In the genomic region with DNA sequence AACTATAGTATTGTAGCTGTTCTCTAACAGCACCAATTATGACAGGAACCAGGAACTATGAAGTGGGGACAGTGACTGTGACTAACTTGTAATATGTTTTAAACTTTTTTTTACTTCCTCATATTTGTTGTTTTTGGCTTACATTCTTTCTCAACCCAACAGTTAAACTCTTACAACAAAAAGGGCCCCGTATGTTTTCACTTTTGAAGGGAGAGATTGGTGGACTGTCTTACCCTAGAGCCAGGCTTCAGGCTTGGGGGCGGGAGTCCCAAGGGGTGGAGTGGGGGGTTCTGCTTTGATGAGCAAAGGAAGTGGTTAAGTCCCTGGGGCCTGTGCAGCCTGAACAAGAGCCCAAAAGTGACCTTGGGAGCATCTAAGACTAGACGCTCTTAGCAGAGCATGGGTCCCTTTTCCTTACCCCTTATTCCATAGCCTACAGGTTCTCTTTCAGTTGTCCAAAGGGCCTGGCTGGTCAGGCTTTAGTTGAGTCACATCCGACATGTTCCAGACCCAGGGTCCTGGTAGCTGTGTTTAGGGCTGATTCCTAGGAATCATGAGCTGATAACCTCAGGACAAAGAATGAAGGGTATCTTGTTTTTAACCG, we compare ENCODE assay signal across 1 cellular context.
TF ChIP-seq lines count a peak whose summit lies in the region.

No MANE protein-coding gene starts in this region.

TF ChIP-seq in GM12878, 131 proteins besides CTCF, POLR2A, EP300 and RAD21 (continued from another document and continues in another):
- no peak for TF ChIP-seq STAT1 (conservative IDR thresholded peaks at IDR 0.05)
- TF ChIP-seq SIN3A (IDR thresholded peaks at IDR 0.05; ENCODE audit: low read depth, low read length), result no peak
- peak; percentile 56; the same call in 1 of the 2 replicates for TF ChIP-seq GABPA (IDR thresholded peaks at IDR 0.05; ENCODE audit: low read depth)
- peak; percentile 87 for TF ChIP-seq CBFB (IDR thresholded peaks at IDR 0.05; ENCODE audit: low read depth)
- TF ChIP-seq FOXK2 (IDR thresholded peaks at IDR 0.05), result no peak
- TF ChIP-seq, protein P1, sequence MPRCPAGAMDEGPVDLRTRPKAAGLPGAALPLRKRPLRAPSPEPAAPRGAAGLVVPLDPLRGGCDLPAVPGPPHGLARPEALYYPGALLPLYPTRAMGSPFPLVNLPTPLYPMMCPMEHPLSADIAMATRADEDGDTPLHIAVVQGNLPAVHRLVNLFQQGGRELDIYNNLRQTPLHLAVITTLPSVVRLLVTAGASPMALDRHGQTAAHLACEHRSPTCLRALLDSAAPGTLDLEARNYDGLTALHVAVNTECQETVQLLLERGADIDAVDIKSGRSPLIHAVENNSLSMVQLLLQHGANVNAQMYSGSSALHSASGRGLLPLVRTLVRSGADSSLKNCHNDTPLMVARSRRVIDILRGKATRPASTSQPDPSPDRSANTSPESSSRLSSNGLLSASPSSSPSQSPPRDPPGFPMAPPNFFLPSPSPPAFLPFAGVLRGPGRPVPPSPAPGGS (IDR thresholded peaks at IDR 0.05; ENCODE audit: borderline replicate concordance, insufficient read depth, low read depth, low read length, poor library complexity, severe bottlenecking), result peak; percentile 57
- TF ChIP-seq, protein P2, sequence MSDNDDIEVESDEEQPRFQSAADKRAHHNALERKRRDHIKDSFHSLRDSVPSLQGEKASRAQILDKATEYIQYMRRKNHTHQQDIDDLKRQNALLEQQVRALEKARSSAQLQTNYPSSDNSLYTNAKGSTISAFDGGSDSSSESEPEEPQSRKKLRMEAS (IDR thresholded peaks at IDR 0.05; ENCODE audit: low read depth, low read length), result no peak
- TF ChIP-seq NFXL1 (IDR thresholded peaks at IDR 0.05; ENCODE audit: borderline replicate concordance), result no peak
- no peak for TF ChIP-seq SIX5 (IDR thresholded peaks at IDR 0.05; ENCODE audit: low read depth, low read length, severe bottlenecking)
- TF ChIP-seq SREBF2 (IDR thresholded peaks at IDR 0.05; ENCODE audit: low read length), result no peak
- TF ChIP-seq, protein P3, sequence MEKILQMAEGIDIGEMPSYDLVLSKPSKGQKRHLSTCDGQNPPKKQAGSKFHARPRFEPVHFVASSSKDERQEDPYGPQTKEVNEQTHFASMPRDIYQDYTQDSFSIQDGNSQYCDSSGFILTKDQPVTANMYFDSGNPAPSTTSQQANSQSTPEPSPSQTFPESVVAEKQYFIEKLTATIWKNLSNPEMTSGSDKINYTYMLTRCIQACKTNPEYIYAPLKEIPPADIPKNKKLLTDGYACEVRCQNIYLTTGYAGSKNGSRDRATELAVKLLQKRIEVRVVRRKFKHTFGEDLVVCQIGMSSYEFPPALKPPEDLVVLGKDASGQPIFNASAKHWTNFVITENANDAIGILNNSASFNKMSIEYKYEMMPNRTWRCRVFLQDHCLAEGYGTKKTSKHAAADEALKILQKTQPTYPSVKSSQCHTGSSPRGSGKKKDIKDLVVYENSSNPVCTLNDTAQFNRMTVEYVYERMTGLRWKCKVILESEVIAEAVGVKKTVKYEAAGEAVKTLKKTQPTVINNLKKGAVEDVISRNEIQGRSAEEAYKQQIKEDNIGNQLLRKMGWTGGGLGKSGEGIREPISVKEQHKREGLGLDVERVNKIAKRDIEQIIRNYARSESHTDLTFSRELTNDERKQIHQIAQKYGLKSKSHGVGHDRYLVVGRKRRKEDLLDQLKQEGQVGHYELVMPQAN (conservative IDR thresholded peaks at IDR 0.05), result no peak
- TF ChIP-seq KLF5 (IDR thresholded peaks at IDR 0.05; ENCODE audit: partially characterized antibody), result no peak
- peak in 1 of 2 experiments; percentile 85; a peak in 2 of 4 replicates for TF ChIP-seq ETV6 (conservative IDR thresholded peaks at IDR 0.05 in 1 of 2, IDR thresholded peaks at IDR 0.05 in 1 of 2; ENCODE audit: borderline replicate concordance in 1 of 2, low read depth in 1 of 2)
- TF ChIP-seq, protein P4, sequence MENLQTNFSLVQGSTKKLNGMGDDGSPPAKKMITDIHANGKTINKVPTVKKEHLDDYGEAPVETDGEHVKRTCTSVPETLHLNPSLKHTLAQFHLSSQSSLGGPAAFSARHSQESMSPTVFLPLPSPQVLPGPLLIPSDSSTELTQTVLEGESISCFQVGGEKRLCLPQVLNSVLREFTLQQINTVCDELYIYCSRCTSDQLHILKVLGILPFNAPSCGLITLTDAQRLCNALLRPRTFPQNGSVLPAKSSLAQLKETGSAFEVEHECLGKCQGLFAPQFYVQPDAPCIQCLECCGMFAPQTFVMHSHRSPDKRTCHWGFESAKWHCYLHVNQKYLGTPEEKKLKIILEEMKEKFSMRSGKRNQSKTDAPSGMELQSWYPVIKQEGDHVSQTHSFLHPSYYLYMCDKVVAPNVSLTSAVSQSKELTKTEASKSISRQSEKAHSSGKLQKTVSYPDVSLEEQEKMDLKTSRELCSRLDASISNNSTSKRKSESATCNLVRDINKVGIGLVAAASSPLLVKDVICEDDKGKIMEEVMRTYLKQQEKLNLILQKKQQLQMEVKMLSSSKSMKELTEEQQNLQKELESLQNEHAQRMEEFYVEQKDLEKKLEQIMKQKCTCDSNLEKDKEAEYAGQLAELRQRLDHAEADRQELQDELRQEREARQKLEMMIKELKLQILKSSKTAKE (IDR thresholded peaks at IDR 0.05; ENCODE audit: low read depth, poor library complexity, severe bottlenecking), result peak; percentile 82
- no peak for TF ChIP-seq NFYA (IDR thresholded peaks at IDR 0.05; ENCODE audit: borderline replicate concordance, low read depth, low read length)
- TF ChIP-seq MYB (IDR thresholded peaks at IDR 0.05; ENCODE audit: borderline replicate concordance, low read depth, low read length), result no peak
- no peak for TF ChIP-seq SRF (IDR thresholded peaks at IDR 0.05; ENCODE audit: low read depth in 2 of 2, low read length in 2 of 2)
- TF ChIP-seq FOS (IDR thresholded peaks at IDR 0.05; ENCODE audit: borderline replicate concordance, extremely low read depth, insufficient read length), result no peak
- TF ChIP-seq SMAD5 (IDR thresholded peaks at IDR 0.05; ENCODE audit: low read depth), result no peak
- TF ChIP-seq, protein P5, sequence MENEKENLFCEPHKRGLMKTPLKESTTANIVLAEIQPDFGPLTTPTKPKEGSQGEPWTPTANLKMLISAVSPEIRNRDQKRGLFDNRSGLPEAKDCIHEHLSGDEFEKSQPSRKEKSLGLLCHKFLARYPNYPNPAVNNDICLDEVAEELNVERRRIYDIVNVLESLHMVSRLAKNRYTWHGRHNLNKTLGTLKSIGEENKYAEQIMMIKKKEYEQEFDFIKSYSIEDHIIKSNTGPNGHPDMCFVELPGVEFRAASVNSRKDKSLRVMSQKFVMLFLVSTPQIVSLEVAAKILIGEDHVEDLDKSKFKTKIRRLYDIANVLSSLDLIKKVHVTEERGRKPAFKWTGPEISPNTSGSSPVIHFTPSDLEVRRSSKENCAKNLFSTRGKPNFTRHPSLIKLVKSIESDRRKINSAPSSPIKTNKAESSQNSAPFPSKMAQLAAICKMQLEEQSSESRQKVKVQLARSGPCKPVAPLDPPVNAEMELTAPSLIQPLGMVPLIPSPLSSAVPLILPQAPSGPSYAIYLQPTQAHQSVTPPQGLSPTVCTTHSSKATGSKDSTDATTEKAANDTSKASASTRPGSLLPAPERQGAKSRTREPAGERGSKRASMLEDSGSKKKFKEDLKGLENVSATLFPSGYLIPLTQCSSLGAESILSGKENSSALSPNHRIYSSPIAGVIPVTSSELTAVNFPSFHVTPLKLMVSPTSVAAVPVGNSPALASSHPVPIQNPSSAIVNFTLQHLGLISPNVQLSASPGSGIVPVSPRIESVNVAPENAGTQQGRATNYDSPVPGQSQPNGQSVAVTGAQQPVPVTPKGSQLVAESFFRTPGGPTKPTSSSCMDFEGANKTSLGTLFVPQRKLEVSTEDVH (IDR thresholded peaks at IDR 0.05; ENCODE audit: low read depth, partially characterized antibody), result peak; percentile 18
- no peak for TF ChIP-seq HDAC2 (IDR thresholded peaks at IDR 0.05)
- peak; percentile 82 for TF ChIP-seq TCF12 (IDR thresholded peaks at IDR 0.05; ENCODE audit: low read depth, low read length)
- TF ChIP-seq PAX5 (IDR thresholded peaks at IDR 0.05; ENCODE audit: borderline replicate concordance, low read depth, low read length), result peak; percentile 99
- peak; percentile 80 to 90; a peak in 3 of 4 replicates for TF ChIP-seq IKZF2 (IDR thresholded peaks at IDR 0.05)
- no peak for TF ChIP-seq RELA (IDR thresholded peaks at IDR 0.05; ENCODE audit: borderline replicate concordance, partially characterized antibody)
- TF ChIP-seq BACH1 (IDR thresholded peaks at IDR 0.05; ENCODE audit: borderline replicate concordance), result no peak
- peak; percentile 48; the same call in 1 of the 2 replicates for TF ChIP-seq PML (IDR thresholded peaks at IDR 0.05; ENCODE audit: low read length)
- TF ChIP-seq WRNIP1 (IDR thresholded peaks at IDR 0.05; ENCODE audit: borderline replicate concordance, low read depth, low read length), result no peak
- TF ChIP-seq CREM (IDR thresholded peaks at IDR 0.05; ENCODE audit: low read depth), result peak; percentile 44; the same call in 1 of the 2 replicates
- TF ChIP-seq, protein P6, sequence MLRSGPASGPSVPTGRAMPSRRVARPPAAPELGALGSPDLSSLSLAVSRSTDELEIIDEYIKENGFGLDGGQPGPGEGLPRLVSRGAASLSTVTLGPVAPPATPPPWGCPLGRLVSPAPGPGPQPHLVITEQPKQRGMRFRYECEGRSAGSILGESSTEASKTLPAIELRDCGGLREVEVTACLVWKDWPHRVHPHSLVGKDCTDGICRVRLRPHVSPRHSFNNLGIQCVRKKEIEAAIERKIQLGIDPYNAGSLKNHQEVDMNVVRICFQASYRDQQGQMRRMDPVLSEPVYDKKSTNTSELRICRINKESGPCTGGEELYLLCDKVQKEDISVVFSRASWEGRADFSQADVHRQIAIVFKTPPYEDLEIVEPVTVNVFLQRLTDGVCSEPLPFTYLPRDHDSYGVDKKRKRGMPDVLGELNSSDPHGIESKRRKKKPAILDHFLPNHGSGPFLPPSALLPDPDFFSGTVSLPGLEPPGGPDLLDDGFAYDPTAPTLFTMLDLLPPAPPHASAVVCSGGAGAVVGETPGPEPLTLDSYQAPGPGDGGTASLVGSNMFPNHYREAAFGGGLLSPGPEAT (IDR thresholded peaks at IDR 0.05; ENCODE audit: low read depth), result peak; percentile 81; the same call in 1 of the 2 replicates
- TF ChIP-seq, protein P7, sequence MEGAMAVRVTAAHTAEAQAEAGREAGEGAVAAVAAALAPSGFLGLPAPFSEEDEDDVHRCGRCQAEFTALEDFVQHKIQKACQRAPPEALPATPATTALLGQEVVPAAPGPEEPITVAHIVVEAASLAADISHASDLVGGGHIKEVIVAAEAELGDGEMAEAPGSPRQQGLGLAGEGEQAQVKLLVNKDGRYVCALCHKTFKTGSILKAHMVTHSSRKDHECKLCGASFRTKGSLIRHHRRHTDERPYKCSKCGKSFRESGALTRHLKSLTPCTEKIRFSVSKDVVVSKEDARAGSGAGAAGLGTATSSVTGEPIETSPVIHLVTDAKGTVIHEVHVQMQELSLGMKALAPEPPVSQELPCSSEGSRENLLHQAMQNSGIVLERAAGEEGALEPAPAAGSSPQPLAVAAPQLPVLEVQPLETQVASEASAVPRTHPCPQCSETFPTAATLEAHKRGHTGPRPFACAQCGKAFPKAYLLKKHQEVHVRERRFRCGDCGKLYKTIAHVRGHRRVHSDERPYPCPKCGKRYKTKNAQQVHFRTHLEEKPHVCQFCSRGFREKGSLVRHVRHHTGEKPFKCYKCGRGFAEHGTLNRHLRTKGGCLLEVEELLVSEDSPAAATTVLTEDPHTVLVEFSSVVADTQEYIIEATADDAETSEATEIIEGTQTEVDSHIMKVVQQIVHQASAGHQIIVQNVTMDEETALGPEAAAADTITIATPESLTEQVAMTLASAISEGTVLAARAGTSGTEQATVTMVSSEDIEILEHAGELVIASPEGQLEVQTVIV (IDR thresholded peaks at IDR 0.05; ENCODE audit: borderline replicate concordance, partially characterized antibody), result no peak
- no peak for TF ChIP-seq MXI1 (IDR thresholded peaks at IDR 0.05; ENCODE audit: low read depth, low read length)
- TF ChIP-seq, protein P8, sequence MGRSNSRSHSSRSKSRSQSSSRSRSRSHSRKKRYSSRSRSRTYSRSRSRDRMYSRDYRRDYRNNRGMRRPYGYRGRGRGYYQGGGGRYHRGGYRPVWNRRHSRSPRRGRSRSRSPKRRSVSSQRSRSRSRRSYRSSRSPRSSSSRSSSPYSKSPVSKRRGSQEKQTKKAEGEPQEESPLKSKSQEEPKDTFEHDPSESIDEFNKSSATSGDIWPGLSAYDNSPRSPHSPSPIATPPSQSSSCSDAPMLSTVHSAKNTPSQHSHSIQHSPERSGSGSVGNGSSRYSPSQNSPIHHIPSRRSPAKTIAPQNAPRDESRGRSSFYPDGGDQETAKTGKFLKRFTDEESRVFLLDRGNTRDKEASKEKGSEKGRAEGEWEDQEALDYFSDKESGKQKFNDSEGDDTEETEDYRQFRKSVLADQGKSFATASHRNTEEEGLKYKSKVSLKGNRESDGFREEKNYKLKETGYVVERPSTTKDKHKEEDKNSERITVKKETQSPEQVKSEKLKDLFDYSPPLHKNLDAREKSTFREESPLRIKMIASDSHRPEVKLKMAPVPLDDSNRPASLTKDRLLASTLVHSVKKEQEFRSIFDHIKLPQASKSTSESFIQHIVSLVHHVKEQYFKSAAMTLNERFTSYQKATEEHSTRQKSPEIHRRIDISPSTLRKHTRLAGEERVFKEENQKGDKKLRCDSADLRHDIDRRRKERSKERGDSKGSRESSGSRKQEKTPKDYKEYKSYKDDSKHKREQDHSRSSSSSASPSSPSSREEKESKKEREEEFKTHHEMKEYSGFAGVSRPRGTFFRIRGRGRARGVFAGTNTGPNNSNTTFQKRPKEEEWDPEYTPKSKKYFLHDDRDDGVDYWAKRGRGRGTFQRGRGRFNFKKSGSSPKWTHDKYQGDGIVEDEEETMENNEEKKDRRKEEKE (IDR thresholded peaks at IDR 0.05), result no peak
- peak; percentile 98 for TF ChIP-seq ESRRA (IDR thresholded peaks at IDR 0.05; ENCODE audit: low read length)
- TF ChIP-seq, protein P9, sequence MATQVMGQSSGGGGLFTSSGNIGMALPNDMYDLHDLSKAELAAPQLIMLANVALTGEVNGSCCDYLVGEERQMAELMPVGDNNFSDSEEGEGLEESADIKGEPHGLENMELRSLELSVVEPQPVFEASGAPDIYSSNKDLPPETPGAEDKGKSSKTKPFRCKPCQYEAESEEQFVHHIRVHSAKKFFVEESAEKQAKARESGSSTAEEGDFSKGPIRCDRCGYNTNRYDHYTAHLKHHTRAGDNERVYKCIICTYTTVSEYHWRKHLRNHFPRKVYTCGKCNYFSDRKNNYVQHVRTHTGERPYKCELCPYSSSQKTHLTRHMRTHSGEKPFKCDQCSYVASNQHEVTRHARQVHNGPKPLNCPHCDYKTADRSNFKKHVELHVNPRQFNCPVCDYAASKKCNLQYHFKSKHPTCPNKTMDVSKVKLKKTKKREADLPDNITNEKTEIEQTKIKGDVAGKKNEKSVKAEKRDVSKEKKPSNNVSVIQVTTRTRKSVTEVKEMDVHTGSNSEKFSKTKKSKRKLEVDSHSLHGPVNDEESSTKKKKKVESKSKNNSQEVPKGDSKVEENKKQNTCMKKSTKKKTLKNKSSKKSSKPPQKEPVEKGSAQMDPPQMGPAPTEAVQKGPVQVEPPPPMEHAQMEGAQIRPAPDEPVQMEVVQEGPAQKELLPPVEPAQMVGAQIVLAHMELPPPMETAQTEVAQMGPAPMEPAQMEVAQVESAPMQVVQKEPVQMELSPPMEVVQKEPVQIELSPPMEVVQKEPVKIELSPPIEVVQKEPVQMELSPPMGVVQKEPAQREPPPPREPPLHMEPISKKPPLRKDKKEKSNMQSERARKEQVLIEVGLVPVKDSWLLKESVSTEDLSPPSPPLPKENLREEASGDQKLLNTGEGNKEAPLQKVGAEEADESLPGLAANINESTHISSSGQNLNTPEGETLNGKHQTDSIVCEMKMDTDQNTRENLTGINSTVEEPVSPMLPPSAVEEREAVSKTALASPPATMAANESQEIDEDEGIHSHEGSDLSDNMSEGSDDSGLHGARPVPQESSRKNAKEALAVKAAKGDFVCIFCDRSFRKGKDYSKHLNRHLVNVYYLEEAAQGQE (IDR thresholded peaks at IDR 0.05; ENCODE audit: low read depth, low read length), result no peak
